In the genomic region with DNA sequence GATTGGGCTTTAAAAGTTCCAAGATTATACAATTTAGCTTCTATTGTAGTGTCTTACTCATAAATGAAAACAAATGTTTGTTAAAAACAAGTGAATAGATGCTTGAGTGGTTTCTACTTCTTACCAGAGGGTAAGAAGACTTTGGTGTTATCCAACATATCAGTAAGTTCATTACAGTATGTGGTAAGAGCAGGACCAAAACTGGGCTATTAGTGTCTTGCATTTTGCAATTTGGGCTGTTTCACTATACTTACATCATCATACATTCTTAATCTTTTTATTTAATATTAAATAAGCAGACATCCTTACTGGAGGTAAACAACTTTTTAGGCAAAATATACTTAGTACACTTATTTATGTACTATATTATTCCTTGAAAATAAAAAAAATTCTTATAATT, we compare ENCODE assay signal across 28 cellular contexts.
"Had no signal": no experiment of that assay in that cellular context is flagged by ENCODE, and none has a peak within 500 bp of the region (broad histone marks: within the 10 kb centered on the region; RNA-seq: fewer than 3 reads in every experiment).

No MANE protein-coding gene starts in this region.

- H3K27ac ChIP-seq: breast epithelium, heart left ventricle, ovary, upper lobe of left lung, vagina, VCaP had no signal

- H3K4me3 Mint-ChIP-seq: activated CD4-positive, alpha-beta memory T cell treated with anti-CD3 and anti-CD28 coated beads, Interleukin-2, amount 10 ng/mL, durations not matched to agents 7 days and 5 days; activated T-cell treated with anti-CD3 and anti-CD28 coated beads, Interleukin-2, amount 50 U/mL, for 24 hours; central memory CD8-positive, alpha-beta T cell; immature natural killer cell; naive thymus-derived CD4-positive, alpha-beta T cell; stimulated activated effector memory CD8-positive, alpha-beta T cell treated with anti-CD3 and anti-CD28 coated beads, Interleukin-12 subunit alpha, Interleukin-12 subunit beta, amount 100 ng/mL, for 72 hours; stimulated activated naive CD8-positive, alpha-beta T cell treated with anti-CD3 and anti-CD28 coated beads, Interleukin-15, amount 100 ng/mL, for 72 hours had no signal

- H3K36me3 ChIP-seq: breast epithelium, heart left ventricle, ovary, upper lobe of left lung, vagina had no signal

- H3K4me1 Mint-ChIP-seq: activated CD4-positive, alpha-beta memory T cell treated with anti-CD3 and anti-CD28 coated beads, Interleukin-2, amount 10 ng/mL, durations not matched to agents 7 days and 5 days; central memory CD8-positive, alpha-beta T cell; immature natural killer cell; naive thymus-derived CD4-positive, alpha-beta T cell; stimulated activated effector memory CD8-positive, alpha-beta T cell treated with anti-CD3 and anti-CD28 coated beads, Interleukin-12 subunit alpha, Interleukin-12 subunit beta, amount 100 ng/mL, for 72 hours; stimulated activated naive CD8-positive, alpha-beta T cell treated with anti-CD3 and anti-CD28 coated beads, Interleukin-15, amount 100 ng/mL, for 72 hours had no signal

- H3K27me3 Mint-ChIP-seq: activated CD4-positive, alpha-beta memory T cell treated with anti-CD3 and anti-CD28 coated beads, Interleukin-2, amount 10 ng/mL, durations not matched to agents 7 days and 5 days; activated T-cell treated with anti-CD3 and anti-CD28 coated beads, Interleukin-2, amount 50 U/mL, for 24 hours; central memory CD8-positive, alpha-beta T cell; naive thymus-derived CD4-positive, alpha-beta T cell; progenitor cell of endocrine pancreas; stimulated activated naive CD8-positive, alpha-beta T cell treated with anti-CD3 and anti-CD28 coated beads, Interleukin-15, amount 100 ng/mL, for 72 hours had no signal

- H3K9me3 Mint-ChIP-seq: activated CD4-positive, alpha-beta memory T cell treated with anti-CD3 and anti-CD28 coated beads, Interleukin-2, amount 10 ng/mL, durations not matched to agents 7 days and 5 days; activated T-cell treated with anti-CD3 and anti-CD28 coated beads, Interleukin-2, amount 50 U/mL, for 24 hours; central memory CD8-positive, alpha-beta T cell; stimulated activated effector memory CD8-positive, alpha-beta T cell treated with anti-CD3 and anti-CD28 coated beads, Interleukin-12 subunit alpha, Interleukin-12 subunit beta, amount 100 ng/mL, for 72 hours; stimulated activated naive CD8-positive, alpha-beta T cell treated with anti-CD3 and anti-CD28 coated beads, Interleukin-15, amount 100 ng/mL, for 72 hours had no signal

- H3K4me3 ChIP-seq: breast epithelium, heart left ventricle, ovary, upper lobe of left lung, vagina had no signal

- H3K27me3 ChIP-seq: breast epithelium, heart left ventricle, ovary, upper lobe of left lung, vagina had no signal

- ATAC-seq: activated CD4-positive, CD25-positive, alpha-beta regulatory T cell treated with anti-CD3 and anti-CD28 coated beads, Interleukin-2, amount 50 U/mL, for 24 hours; heart left ventricle; left colon; naive thymus-derived CD4-positive, alpha-beta T cell; sciatic nerve; stimulated activated effector memory CD8-positive, alpha-beta T cell treated with anti-CD3 and anti-CD28 coated beads, Interleukin-12 subunit alpha, Interleukin-12 subunit beta, amount 100 ng/mL, for 72 hours; stimulated activated naive CD8-positive, alpha-beta T cell treated with anti-CD3 and anti-CD28 coated beads, Interleukin-15, amount 100 ng/mL, for 72 hours had no signal

- H3K36me3 Mint-ChIP-seq: immature natural killer cell; naive thymus-derived CD4-positive, alpha-beta T cell; stimulated activated effector memory CD8-positive, alpha-beta T cell treated with anti-CD3 and anti-CD28 coated beads, Interleukin-12 subunit alpha, Interleukin-12 subunit beta, amount 100 ng/mL, for 72 hours had no signal

- H3K4me1 ChIP-seq: breast epithelium, vagina had no signal

- H3K9me3 ChIP-seq: breast epithelium, heart left ventricle, ovary, upper lobe of left lung, vagina had no signal

- H3K27ac Mint-ChIP-seq: activated CD4-positive, alpha-beta memory T cell treated with anti-CD3 and anti-CD28 coated beads, Interleukin-2, amount 10 ng/mL, durations not matched to agents 7 days and 5 days; activated T-cell treated with anti-CD3 and anti-CD28 coated beads, Interleukin-2, amount 50 U/mL, for 24 hours; immature natural killer cell; naive thymus-derived CD4-positive, alpha-beta T cell; progenitor cell of endocrine pancreas; stimulated activated effector memory CD8-positive, alpha-beta T cell treated with anti-CD3 and anti-CD28 coated beads, Interleukin-12 subunit alpha, Interleukin-12 subunit beta, amount 100 ng/mL, for 72 hours; stimulated activated naive CD8-positive, alpha-beta T cell treated with anti-CD3 and anti-CD28 coated beads, Interleukin-15, amount 100 ng/mL, for 72 hours had no signal

- DNase-seq: activated CD4-positive, alpha-beta memory T cell treated with anti-CD3 and anti-CD28 coated beads, Interleukin-2, amount 10 ng/mL, durations not matched to agents 7 days and 5 days; activated CD4-positive, alpha-beta T cell treated with anti-CD3 and anti-CD28 coated beads for 48 hours; activated CD8-positive, alpha-beta memory T cell treated with anti-CD3 and anti-CD28 coated beads, Interleukin-2, amount 50 U/mL, for 48 hours; activated gamma-delta T cell; activated naive CD4-positive, alpha-beta T cell treated with anti-CD3 and anti-CD28 coated beads, Interleukin-2, amount 50 U/mL, for 16 hours; activated T-cell treated with anti-CD3 and anti-CD28 coated beads, Interleukin-2, amount 50 U/mL, for 24 hours; effector CD8-positive, alpha-beta T cell; heart left ventricle; hypothalamus; immature natural killer cell; kidney; left colon; midbrain; naive thymus-derived CD4-positive, alpha-beta T cell; ovary; small intestine; stimulated activated CD4-positive, alpha-beta T cell treated with anti-CD3 and anti-CD28 coated beads, Interleukin-4, amount 100 ng/mL, for 24 hours; stimulated activated naive CD8-positive, alpha-beta T cell treated with anti-CD3 and anti-CD28 coated beads, Interleukin-15, amount 100 ng/mL, for 72 hours; substantia nigra; upper lobe of left lung had no signal
